Comparison of ENCODE assay signal across 8 cellular contexts in the genomic region with DNA sequence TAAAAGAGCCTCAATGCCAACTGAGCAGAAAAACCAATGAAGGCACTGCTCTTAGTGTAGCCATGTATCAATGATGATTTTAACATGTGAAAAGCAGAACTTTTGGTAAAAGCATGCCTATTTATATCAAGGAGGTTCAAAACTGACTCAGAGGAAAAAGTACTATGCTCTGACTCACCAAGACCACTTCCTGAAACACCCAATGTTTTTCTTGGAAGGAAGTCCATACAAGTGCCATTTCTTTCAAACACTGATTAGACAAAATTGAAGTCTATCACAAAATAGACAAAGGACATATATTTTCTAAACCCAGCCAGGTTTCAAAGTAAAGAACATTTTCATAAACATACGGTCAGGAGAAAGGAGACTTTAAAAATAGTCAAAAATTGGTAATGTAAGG.
A peak's percentile ranks its signal among the peaks of the same experiment; 100 is the strongest.
DNase-seq lines count a peak whose midpoint lies in the region; ATAC-seq and TF ChIP-seq lines count a peak whose summit lies in the region.

No MANE protein-coding gene starts in this region.

- H3K4me3 ChIP-seq in fibroblast of the aortic adventitia (ENCODE audit: low read depth, low read length): no peak overlapping the region
- no peak overlapping the region for H3K4me3 ChIP-seq in skin epidermis

- no peak for TF ChIP-seq CTCF in fibroblast of the aortic adventitia (IDR thresholded peaks at IDR 0.05; ENCODE audit: insufficient read depth, low read length)

- DNase-seq in fibroblast of the aortic adventitia (ENCODE audit: low read depth): peak; percentile 94
- DNase-seq in T-helper 9 cell: no peak
- no peak for DNase-seq in activated CD8-positive, alpha-beta memory T cell treated with anti-CD3 and anti-CD28 coated beads, Interleukin-2, amount 50 U/mL, for 4 hours
- no peak for DNase-seq in stimulated activated CD4-positive, alpha-beta T cell treated with anti-CD3 and anti-CD28 coated beads, Interleukin-2, amount 100 ng/mL, for 24 hours

- ATAC-seq in GM18508 (IDR thresholded peaks at IDR 0.05; ENCODE audit: insufficient read depth, unreplicated experiment) (peak; percentile 47), HG02798 (IDR thresholded peaks at IDR 0.05; ENCODE audit: poor library complexity, unreplicated experiment) (peak; percentile 45), SK-N-SH treated with all-trans-retinoic acid at 6 μM for 48 hours (peak; percentile 80)

- H3K27ac ChIP-seq in skin epidermis: peak overlapping the region in 14 of 21 experiments; percentile 3 to 71 (median 52)

TF ChIP-seq in SK-N-SH treated with all-trans-retinoic acid at 6 μM for 48 hours, 23 proteins besides CTCF, POLR2A, EP300 and RAD21:
- TF ChIP-seq ARNTL (CRISPR knock-in tag; IDR thresholded peaks at IDR 0.05; ENCODE audit: borderline replicate concordance, low read depth): no peak
- TF ChIP-seq ZNF8 (CRISPR knock-in tag; IDR thresholded peaks at IDR 0.05): no peak
- no peak for TF ChIP-seq ZFP3 (CRISPR knock-in tag; IDR thresholded peaks at IDR 0.05)
- no peak for TF ChIP-seq ZNF565 (CRISPR knock-in tag; conservative IDR thresholded peaks at IDR 0.05; ENCODE audit: low read depth)
- TF ChIP-seq RARB (CRISPR knock-in tag; IDR thresholded peaks at IDR 0.05): no peak
- TF ChIP-seq PPARA (CRISPR knock-in tag; IDR thresholded peaks at IDR 0.05; ENCODE audit: borderline replicate concordance): no peak
- TF ChIP-seq ISL1 (CRISPR knock-in tag; IDR thresholded peaks at IDR 0.05): peak; percentile 46; the same call in 1 of the 2 replicates
- TF ChIP-seq ZFP30 (CRISPR knock-in tag; IDR thresholded peaks at IDR 0.05): no peak
